Comparison of ENCODE assay signal across 21 cellular contexts in genomic region chr2:73684905-73685304, GRCh38. TPM values are rescaled to one million over a fixed set of nuclear protein-coding genes. Genes with fewer than 3 reads are reported as not detected.
DNase-seq lines count a peak whose midpoint lies in the region; ATAC-seq, FAIRE-seq and TF ChIP-seq lines count a peak whose summit lies in the region.
"Not testable (repeated sequence)": the region's sequence is repeated elsewhere in the genome, so short reads cannot be mapped to it uniquely, and the experiment has no call there.
"Had no signal": no experiment of that assay in that cellular context is flagged by ENCODE, and none has a peak within 500 bp of the region (broad histone marks: within the 10 kb centered on the region; RNA-seq: fewer than 3 reads in every experiment).

No MANE protein-coding gene starts in this region.

- H4K8ac ChIP-seq in H1 (ENCODE audit: extremely low read depth, insufficient read depth, low read length), result not testable (repeated sequence)

- TF ChIP-seq CTCF in AG04450 (IDR thresholded peaks at IDR 0.05; ENCODE audit: low read depth, low read length) (peak; percentile 15; the same call in 1 of the 2 replicates), OCI-LY7 (conservative IDR thresholded peaks at IDR 0.05; ENCODE audit: low read length) (0 out of 2 replicates have a peak, but pooled peaks have one; percentile 14), heart left ventricle (IDR thresholded peaks at IDR 0.05) (peak in 4 of 12 donors; percentile 6 to 23 (median 16)), transverse colon (IDR thresholded peaks at IDR 0.05) (peak in 3 of 5 experiments; percentile 13 to 20 (median 18))
- TF ChIP-seq CTCF in WERI-Rb-1 (IDR thresholded peaks at IDR 0.05; ENCODE audit: low read depth, low read length); H1 (IDR thresholded peaks at IDR 0.05; ENCODE audit: control extremely low read depth in 1 of 3, insufficient read depth in 1 of 3, low read depth in 1 of 3, low read length in 3 of 3); liver (IDR thresholded peaks at IDR 0.05; ENCODE audit: low read depth, low read length, missing input control): not testable (repeated sequence)

- H3K18ac ChIP-seq in H1 (ENCODE audit: extremely low read depth, low read length), result not testable (repeated sequence)

- TF ChIP-seq EP300 in H1 (IDR thresholded peaks at IDR 0.05; ENCODE audit: borderline replicate concordance in 1 of 2, low read depth in 2 of 2, low read length in 2 of 2); transverse colon (IDR thresholded peaks at IDR 0.05; ENCODE audit: low read depth): not testable (repeated sequence)

- CTCF ChIA-PET in AG04450 (lab: Charles Lee); OCI-LY7 (lab: Charles Lee; ENCODE audit: unreplicated experiment); H1 (lab: Charles Lee; ENCODE audit: partially characterized antibody): not testable (repeated sequence)

- intact Hi-C loops in OCI-LY7 (cut with micrococcal nuclease; ENCODE audit: unreplicated experiment); transverse colon (cut with DNase I; ENCODE audit: low total_unique reads): not testable (repeated sequence)
- intact Hi-C loops in heart left ventricle (cut with DNase I), result loop anchor here in 1 of 10 donors (5.0 kb wide), 1 partner anchor 58 kb away; no protein-coding TSS in a partner anchor

- H3K27me3 ChIP-seq in AG04450 (ENCODE audit: control insufficient read depth, insufficient read depth, low read length); WERI-Rb-1 (ENCODE audit: insufficient read depth, low read depth, severe bottlenecking); H1 (replicated peaks in 1 of 4; ENCODE audit: control insufficient read depth in 3 of 4, extremely low read depth in 1 of 4, insufficient read depth in 3 of 4, low read length in 3 of 4); heart left ventricle; liver (ENCODE audit: control insufficient read depth in 4 of 4, insufficient read depth in 4 of 4, low read length in 3 of 4); transverse colon: not testable (repeated sequence)

- TF ChIP-seq POLR2A in H1 (IDR thresholded peaks at IDR 0.05; ENCODE audit: control extremely low read depth in 1 of 2, low read depth in 2 of 2, low read length in 2 of 2); heart left ventricle (IDR thresholded peaks at IDR 0.05); transverse colon (IDR thresholded peaks at IDR 0.05): not testable (repeated sequence)

- H2BK12ac ChIP-seq in H1 (ENCODE audit: low read depth, low read length), result not testable (repeated sequence)

- not testable (repeated sequence) for H2BK120ac ChIP-seq in H1 (replicated peaks; ENCODE audit: low read depth, low read length)

- H3K4me1 ChIP-seq in OCI-LY7 (ENCODE audit: insufficient read depth, low read length, poor library complexity, severe bottlenecking); H1 (replicated peaks in 1 of 4; ENCODE audit: control insufficient read depth in 3 of 4, insufficient read depth in 4 of 4, low read length in 3 of 4); heart left ventricle; transverse colon: not testable (repeated sequence)
- H3K4me1 ChIP-seq in liver (ENCODE audit: control insufficient read depth in 4 of 4, insufficient read depth in 4 of 4, low read length in 3 of 4), result peaks cover 2 to 11% (median 7%) of the 10 kb centered on the region in 4 donors

- not testable (repeated sequence) for H4K20me1 ChIP-seq in OCI-LY7 (ENCODE audit: insufficient read depth, low read length); H1 (replicated peaks in 1 of 2; ENCODE audit: control insufficient read depth in 1 of 2, insufficient read depth in 2 of 2, low read length in 2 of 2)

- H3K9me3 ChIP-seq in AG04450 (ENCODE audit: control insufficient read depth, insufficient read depth, low read length); OCI-LY7 (ENCODE audit: low read length); WERI-Rb-1 (ENCODE audit: severe bottlenecking); H1 (ENCODE audit: insufficient read depth in 2 of 2, low read depth in 1 of 2, low read length in 1 of 2); heart left ventricle; liver (ENCODE audit: control insufficient read depth in 4 of 4, low read length in 3 of 4); transverse colon: not testable (repeated sequence)

- in situ Hi-C loops in transverse colon (cut with MboI; ENCODE audit: low pct_ligation_motif_present in 1 of 4, low pct_unique_long_range_greater_than_20kb in 1 of 4, low sequenced_read_pairs in 3 of 4), result loop anchor here in 1 of 4 donors (25.0 kb wide), 1 partner anchor 102 kb away; the partner anchor contains the start of genes C2orf78 and DUSP11

- DNase-seq in AG04450 (ENCODE audit: low read depth, low spot score); OCI-LY7 (ENCODE audit: low spot score); heart left ventricle; transverse colon: not testable (repeated sequence)
- DNase-seq in ELR (ENCODE audit: low read depth), result peak; percentile 7
- DNase-seq in WERI-Rb-1, result peak; percentile 62
- peak in 1 of 2 experiments; percentile 56 for DNase-seq in H1 (ENCODE audit: low read depth in 1 of 2, low spot score in 2 of 2)

- H3K27ac ChIP-seq in AG04450 (ENCODE audit: low read depth, low read length); OCI-LY7 (ENCODE audit: low read depth, low read length, poor library complexity, severe bottlenecking); WERI-Rb-1; H1 (ENCODE audit: low read depth, low read length); heart left ventricle; liver (ENCODE audit: low read depth in 1 of 2, low read length in 2 of 2); transverse colon: not testable (repeated sequence)

- peak in 3 of 4 donors; percentile 47 to 79 (median 57) for ATAC-seq in heart left ventricle

- not testable (repeated sequence) for H3K4ac ChIP-seq in H1 (replicated peaks; ENCODE audit: insufficient read length, low read depth, low read length)

- H3K4me2 ChIP-seq in OCI-LY7 (ENCODE audit: low read length); H1 (ENCODE audit: insufficient read depth in 1 of 2, low read depth in 2 of 2, low read length in 2 of 2): not testable (repeated sequence)

- not testable (repeated sequence) for H2BK20ac ChIP-seq in H1 (ENCODE audit: low read length)

- H2BK15ac ChIP-seq in H1 (ENCODE audit: low read length), result not testable (repeated sequence)

- not testable (repeated sequence) for H3K14ac ChIP-seq in H1 (ENCODE audit: insufficient read length)

- H4K5ac ChIP-seq in H1 (ENCODE audit: insufficient read length, low read depth, low read length), result not testable (repeated sequence)

- WGBS in H1 (ENCODE audit: extremely low coverage in 1 of 2, insufficient coverage in 1 of 2, insufficient read length in 1 of 2, insufficient replicate concordance in 2 of 2, low coverage in 1 of 2, low lambda C conversion rate in 2 of 2, missing lambda C conversion rate in 1 of 2), 2 experiments, result 55% methylated on average over 9 of the region's 9 CpGs; no CpG with 5 or more reads in 1 of the 2 experiments
- 37 to 61% (median 44%) methylated on average over 7 to 9 of the region's 9 CpGs for WGBS in heart left ventricle, 4 donors
- 61% methylated on average over 9 of the region's 9 CpGs for WGBS in liver
- 48 to 66% methylated on average over 4 to 9 of the region's 9 CpGs for WGBS in transverse colon (ENCODE audit: low coverage in 1 of 2), 2 donors

- TF ChIP-seq RAD21 in H1 (IDR thresholded peaks at IDR 0.05 in 1 of 2, conservative IDR thresholded peaks at IDR 0.05 in 1 of 2; ENCODE audit: low read depth in 2 of 2, low read length in 2 of 2), result peak in 1 of 2 experiments; percentile 6; a peak in 1 of 4 replicates
- peak; percentile 8 to 46 for TF ChIP-seq RAD21 in liver (IDR thresholded peaks at IDR 0.05)

- H4K91ac ChIP-seq in H1 (replicated peaks; ENCODE audit: insufficient read length, low read length), result not testable (repeated sequence)

- not testable (repeated sequence) for H3K4me3 ChIP-seq in AG04450 (ENCODE audit: low read depth, low read length); OCI-LY7 (ENCODE audit: low read depth, low read length, poor library complexity, severe bottlenecking); WERI-Rb-1 (ENCODE audit: low read depth, low read length); H1 (ENCODE audit: extremely low read depth in 1 of 4, insufficient read depth in 2 of 4, low read depth in 3 of 4, low read length in 4 of 4); heart left ventricle; liver (ENCODE audit: low read depth in 1 of 3, low read length in 3 of 3); transverse colon

- H3K56ac ChIP-seq in H1 (replicated peaks; ENCODE audit: insufficient read length, low read depth, low read length), result not testable (repeated sequence)

- H3K79me1 ChIP-seq in H1 (ENCODE audit: low read depth, low read length), result not testable (repeated sequence)

- not testable (repeated sequence) for H3K9me2 ChIP-seq in OCI-LY7 (ENCODE audit: insufficient read depth, low read length)

- not testable (repeated sequence) for H3K23ac ChIP-seq in H1 (ENCODE audit: insufficient read length)

- H2AFZ ChIP-seq in OCI-LY7 (ENCODE audit: low read length); H1 (ENCODE audit: low read length): not testable (repeated sequence)

- not testable (repeated sequence) for H3K79me2 ChIP-seq in OCI-LY7 (ENCODE audit: insufficient read depth, low read depth, low read length); H1 (ENCODE audit: control insufficient read depth in 1 of 2, insufficient read depth in 2 of 2, low read length in 2 of 2)

- H3K9ac ChIP-seq in H1 (replicated peaks in 1 of 4; ENCODE audit: extremely low read depth in 1 of 4, low read depth in 3 of 4, low read length in 3 of 4); liver (ENCODE audit: low read depth in 1 of 2, low read length in 2 of 2): not testable (repeated sequence)

- not testable (repeated sequence) for H3K36me3 ChIP-seq in OCI-LY7 (ENCODE audit: insufficient read depth, low read length); WERI-Rb-1; H1 (ENCODE audit: control insufficient read depth in 2 of 4, insufficient read depth in 4 of 4, low read length in 3 of 4); heart left ventricle; liver (ENCODE audit: control insufficient read depth in 4 of 4, insufficient read depth in 3 of 4, low read depth in 1 of 4, low read length in 3 of 4); transverse colon

- POLR2A ChIA-PET in AG04450 (lab: Yijun Ruan, JAX); OCI-LY7 (lab: Charles Lee); H1 (lab: Charles Lee; ENCODE audit: partially characterized antibody): not testable (repeated sequence)

- FAIRE-seq in H1 (lab: Jason Lieb, UNC), result peak; percentile 74

- not testable (repeated sequence) for H3K23me2 ChIP-seq in H1 (ENCODE audit: low read depth, low read length)

- BruUV-seq in OCI-LY7 (replicated peaks; lab: Mats Ljungman, UMichigan), result not testable (repeated sequence)

- H2BK5ac ChIP-seq in H1 (ENCODE audit: low read depth, low read length), result not testable (repeated sequence)

- H2AK5ac ChIP-seq in H1 (ENCODE audit: low read depth, low read length), result not testable (repeated sequence)

RNA-seq across cellular contexts. Expression of gene NAT8, which starts 42.7 kb away (rescaled TPM):
- polyA plus RNA-seq in AG04450 (2011; rRNA removed), result not detected in 2 replicates
- polyA minus RNA-seq in AG04450 (2011; rRNA and poly(A)+ RNA removed), result not detected in 2 replicates
- total RNA-seq in OCI-LY7 (2014; rRNA removed; shearing (Covaris generic)), result not detected in 2 replicates
- not detected in 2 replicates for total RNA-seq in OCI-LY7 (2022)
- total RNA-seq in H1 (2021; fragmentation: NEBNext Ultra II Directional; extraction: Animal tissue kit (Norgen Biotek cat#: 25700)), result not detected in 2 replicates
- not detected in 2 replicates for polyA plus RNA-seq in H1 (2011; rRNA removed)
- not detected for polyA plus RNA-seq in H1 (2011; cell fraction: cytosol; rRNA removed)
- polyA plus RNA-seq in H1 (2011; cell fraction: nucleus; rRNA removed), result not detected
- not detected in 4 replicates for polyA plus RNA-seq in H1 (2012, experiment 1 of 2)
- polyA plus RNA-seq in H1 (2012, experiment 2 of 2), result not detected
- polyA plus RNA-seq in H1 (2013, experiment 1 of 2), result not detected
- polyA plus RNA-seq in H1 (2013, experiment 2 of 2), result not detected
- not detected in 2 replicates for polyA minus RNA-seq in H1 (2011; rRNA and poly(A)+ RNA removed)
- not detected for polyA minus RNA-seq in H1 (2011; cell fraction: cytosol; rRNA and poly(A)+ RNA removed)
- polyA minus RNA-seq in H1 (2011; cell fraction: nucleus; rRNA and poly(A)+ RNA removed), result not detected
- total RNA-seq in heart left ventricle, result not detected
- not detected for polyA plus RNA-seq in heart left ventricle
- 10 to 100 TPM; 10.7 to 27.6 TPM for total RNA-seq in liver
- 10 to 100 TPM in 1 of 2 donors, 1 to 10 TPM in 1; 8.3 to 67.5 TPM for polyA plus RNA-seq in liver
- total RNA-seq in transverse colon, result 1 to 10 TPM in 2 of 4 donors, not detected in 2; 1.2 to 4.6 TPM
- total RNA-seq: A172; activated CD4-positive, alpha-beta memory T cell treated with anti-CD3 and anti-CD28 coated beads, Interleukin-2, amount 10 ng/mL, durations not matched to agents 7 days and 5 days; breast epithelium; fibroblast of lung; glomerular endothelial cell; IMR-90; mammary epithelial cell; NCI-H460; sigmoid colon; SJSA1; urinary bladder had no signal
- polyA plus RNA-seq: fibroblast of lung, IMR-90, keratinocyte, mammary epithelial cell, neural cell, urinary bladder had no signal

RNA-seq across cellular contexts. Expression of gene TPRKB, which starts 52.2 kb away (rescaled TPM):
- polyA plus RNA-seq in AG04450 (2011; rRNA removed) (24.5 and 33.4 TPM in 2 replicates), H1 (2011; rRNA removed) (14.4 and 40.3 TPM in 2 replicates), heart left ventricle (10 to 100 TPM; 71.6 to 87.6 TPM), liver (10 to 100 TPM; 16.9 to 27.7 TPM)
- polyA minus RNA-seq in AG04450 (2011; rRNA and poly(A)+ RNA removed), result 4.0 and 5.6 TPM in 2 replicates
- total RNA-seq in OCI-LY7 (2014; rRNA removed; shearing (Covaris generic)), result 25.4 and 29.3 TPM in 2 replicates
- total RNA-seq in OCI-LY7 (2022) (48.8 and 51.4 TPM in 2 replicates), heart left ventricle (10 to 100 TPM; 16.1 to 39.8 (median 28.6) TPM), liver (10 to 100 TPM; 16.2 to 17.2 TPM), transverse colon (10 to 100 TPM; 10.5 to 76.2 (median 36.5) TPM)
- total RNA-seq in H1 (2021; fragmentation: NEBNext Ultra II Directional; extraction: Animal tissue kit (Norgen Biotek cat#: 25700)), result 35.4 and 41.6 TPM in 2 replicates
- 41.5 TPM for polyA plus RNA-seq in H1 (2011; cell fraction: cytosol; rRNA removed)
- polyA plus RNA-seq in H1 (2011; cell fraction: nucleus; rRNA removed), result 8.6 TPM
- polyA plus RNA-seq in H1 (2012, experiment 1 of 2), result 41.4 to 107 TPM (median 48.5 TPM) in 4 replicates
- 33.5 TPM for polyA plus RNA-seq in H1 (2012, experiment 2 of 2)
- 58.1 TPM for polyA plus RNA-seq in H1 (2013, experiment 1 of 2)
- polyA plus RNA-seq in H1 (2013, experiment 2 of 2), result 52.8 TPM
- 8.2 and 10.9 TPM in 2 replicates for polyA minus RNA-seq in H1 (2011; rRNA and poly(A)+ RNA removed)
- 7.8 TPM for polyA minus RNA-seq in H1 (2011; cell fraction: cytosol; rRNA and poly(A)+ RNA removed)
- polyA minus RNA-seq in H1 (2011; cell fraction: nucleus; rRNA and poly(A)+ RNA removed), result 9.9 TPM
